Comparison of ENCODE assay signal across 8 cellular contexts in genomic region chr17:4948166-4948996, GRCh38. TPM values are rescaled to one million over a fixed set of nuclear protein-coding genes. Genes with fewer than 3 reads are reported as not detected.
DNase-seq lines count a peak whose midpoint lies in the region; ATAC-seq and TF ChIP-seq lines count a peak whose summit lies in the region.

PFN1 (minus strand) TSS chr17:4948530; CDS start chr17:4948394, 136 bp downstream.

- BruUV-seq in Caco-2 (replicated peaks; lab: Mats Ljungman, UMichigan): no TSS peak

- peak within 1 kb of the TSS; percentile 97 for H3K4me3 ChIP-seq in Caco-2 (ENCODE audit: low read depth, low read length)
- H3K4me3 ChIP-seq in H7 (ENCODE audit: insufficient read depth, low read depth, low read length): peak within 1 kb of the TSS; percentile 100
- peak within 1 kb of the TSS; percentile 97 for H3K4me3 ChIP-seq in psoas muscle
- peak within 1 kb of the TSS; percentile 99 for H3K4me3 ChIP-seq in upper lobe of right lung

- H3K27ac Mint-ChIP-seq in Caco-2 (ENCODE audit: unreplicated experiment): peak within 1 kb of the TSS; percentile 90

- CTCF ChIA-PET in Caco-2 (lab: Charles Lee): interaction anchor here (0.5 kb wide), 1 partner anchor 40 kb away, joined by 3 read pairs; no protein-coding TSS in a partner anchor

- DNase-seq in Caco-2 (peak; percentile 81 to 85), H7 (peak; percentile 99), NCI-H146 (lab: John Stamatoyannopoulos, UW) (peak; percentile 90), T-helper 2 cell (peak; percentile 68 to 97 (median 86)), left ventricle myocardium superior (peak; percentile 92), psoas muscle (peak; percentile 91 to 95), upper lobe of right lung (peak; percentile 95)

- peaks cover 10% of the 10 kb centered on the region for H3K4me1 Mint-ChIP-seq in Caco-2 (ENCODE audit: low read depth, unreplicated experiment)

- peaks cover 35% of the 10 kb centered on the region for H3K36me3 Mint-ChIP-seq in Caco-2 (ENCODE audit: insufficient read depth, unreplicated experiment)

- peak within 1 kb of the TSS; percentile 85 for H3K4me3 Mint-ChIP-seq in Caco-2 (ENCODE audit: unreplicated experiment)

- H3K9me3 ChIP-seq in Caco-2: no peaks in the 10 kb centered on the region
- no peaks in the 10 kb centered on the region for H3K9me3 ChIP-seq in psoas muscle
- H3K9me3 ChIP-seq in upper lobe of right lung: no peaks in the 10 kb centered on the region

- ATAC-seq in left ventricle myocardium superior (peak; percentile 78), psoas muscle (peak; percentile 64 to 67 (median 66)), upper lobe of right lung (peak; percentile 80)

- WGBS in psoas muscle, 3 donors: 0% methylated on average over 35 to 69 of the region's 70 CpGs

- peaks cover 15% of the 10 kb centered on the region for H3K4me1 ChIP-seq in Caco-2
- H3K4me1 ChIP-seq in psoas muscle: peaks cover 36% of the 10 kb centered on the region
- peaks cover 46% of the 10 kb centered on the region for H3K4me1 ChIP-seq in upper lobe of right lung

- H3K27me3 Mint-ChIP-seq in Caco-2 (ENCODE audit: insufficient read depth, unreplicated experiment): no peaks in the 10 kb centered on the region

- POLR2A ChIA-PET in Caco-2 (lab: Charles Lee): interaction anchor here (1.7 kb wide), 1 partner anchor 19 kb away, joined by 16 read pairs; the partner anchor contains the start of gene SPAG7

- peak within 1 kb of the TSS; percentile 96 for H3K27ac ChIP-seq in angular gyrus (ENCODE audit: low read depth, low read length)
- peak within 1 kb of the TSS; percentile 96 for H3K27ac ChIP-seq in psoas muscle
- H3K27ac ChIP-seq in upper lobe of right lung: peak within 1 kb of the TSS; percentile 97

- no peak for TF ChIP-seq CTCF in Caco-2 (IDR thresholded peaks at IDR 0.05; ENCODE audit: insufficient read depth in 1 of 2, low read depth in 1 of 2, low read length in 1 of 2, severe bottlenecking in 1 of 2, unreplicated experiment in 1 of 2)
- TF ChIP-seq CTCF in psoas muscle (IDR thresholded peaks at IDR 0.05): no peak
- TF ChIP-seq CTCF in upper lobe of right lung (IDR thresholded peaks at IDR 0.05): no peak

- intact Hi-C loops in Caco-2 (cut with micrococcal nuclease; ENCODE audit: unreplicated experiment): no loop called here
- intact Hi-C loops in left ventricle myocardium superior (cut with micrococcal nuclease): no loop called here
- intact Hi-C loops in psoas muscle (cut with DNase I): loop anchor here in 1 of 2 donors (1.0 kb wide), 1 partner anchor 19 kb away; the partner anchor contains the start of gene SPAG7
- intact Hi-C loops in upper lobe of right lung (cut with DNase I): no loop called here

- H3K27me3 ChIP-seq in Caco-2 (replicated peaks; ENCODE audit: control insufficient read depth, insufficient read depth, low read length) (no peaks in the 10 kb centered on the region), H7 (ENCODE audit: control insufficient read depth, insufficient read depth, low read length) (no peaks in the 10 kb centered on the region), psoas muscle (ENCODE audit: insufficient read depth in 3 of 3, low read length in 2 of 3) (no peaks in the 10 kb centered on the region), upper lobe of right lung (no peaks in the 10 kb centered on the region)

- H3K36me3 ChIP-seq in Caco-2 (ENCODE audit: control insufficient read depth, insufficient read depth, low read length) (no peaks in the 10 kb centered on the region; the same call in 1 of the 2 replicates), H7 (replicated peaks; ENCODE audit: control insufficient read depth, insufficient read depth, low read length) (peaks cover 19% of the 10 kb centered on the region), psoas muscle (ENCODE audit: insufficient read depth in 1 of 2, low read depth in 1 of 2) (peaks cover 0 to 35% of the 10 kb centered on the region in 2 donors), upper lobe of right lung (peaks cover 33% of the 10 kb centered on the region)

- H3K9me3 Mint-ChIP-seq in Caco-2 (ENCODE audit: unreplicated experiment): no peaks in the 10 kb centered on the region

RNA-seq across cellular contexts. Expression of gene PFN1, which starts in this region (rescaled TPM):
- total RNA-seq in Caco-2 (2022) (367 and 416 TPM in 2 replicates), left ventricle myocardium superior (193 TPM), psoas muscle (100 to 1,000 TPM; 149 to 253 (median 205) TPM), upper lobe of right lung (457 TPM)
- 1,296 and 1,480 TPM in 2 replicates for total RNA-seq in H7 (2014; rRNA removed; shearing (Covaris generic))
- 1,000 to 10,000 TPM in 1 of 3 donors, 100 to 1,000 TPM in 2; 220 to 1,518 (median 312) TPM for polyA plus RNA-seq in psoas muscle

Comparison
In these comparisons a context has a peak if more than half of its experiments do, and no peak if none do; other contexts are left out.
1. Peak in every context shown above with its lines: DNase-seq, ATAC-seq, H3K4me3 ChIP-seq and H3K27ac ChIP-seq.